15 cellular contexts compared by ENCODE assay signal in genomic region chr9:17783227-17783626, GRCh38.
DNase-seq lines count a peak whose midpoint lies in the region; ATAC-seq and TF ChIP-seq lines count a peak whose summit lies in the region.
"Had no signal": no experiment of that assay in that cellular context is flagged by ENCODE, and none has a peak within 500 bp of the region (broad histone marks: within the 10 kb centered on the region; RNA-seq: fewer than 3 reads in every experiment).

No MANE protein-coding gene starts in this region.

- no peak for TF ChIP-seq CTCF in osteoblast (IDR thresholded peaks at IDR 0.05; ENCODE audit: extremely low read depth, low read depth, low read length)
- no peak for TF ChIP-seq CTCF in foreskin keratinocyte (conservative IDR thresholded peaks at IDR 0.05)

- H3K4me2 ChIP-seq in GM23248 (ENCODE audit: unreplicated experiment): no peak overlapping the region
- no peak overlapping the region for H3K4me2 ChIP-seq in osteoblast (ENCODE audit: insufficient read depth, low read length)

- WGBS in GM23248 (ENCODE audit: low coverage in 1 of 2, low lambda C conversion rate in 2 of 2, missing lambda C conversion rate in 2 of 2), 2 experiments: 0 to 4% methylated on average over 1 of the region's 1 CpG

- peak; percentile 7 for DNase-seq in GM23248
- DNase-seq in cerebellar cortex (ENCODE audit: low spot score): peak; percentile 49
- DNase-seq in kidney tubule cell (ENCODE audit: low spot score): peak; percentile 10
- peak; percentile 34 for DNase-seq in osteoblast (ENCODE audit: insufficient read length, low spot score, missing footprints)
- no peak for DNase-seq in activated T-cell treated with anti-CD3 and anti-CD28 coated beads for 4 hours
- no peak for DNase-seq in foreskin keratinocyte
- DNase-seq: ACHN; CD8-positive, alpha-beta T cell; COR-L47; DMS153; GDM1; H7 had no signal

- H3K4me3 ChIP-seq in GM23248: no peak overlapping the region
- H3K4me3 ChIP-seq in osteoblast (ENCODE audit: insufficient read depth, low read length): no peak overlapping the region

- H3K4me1 ChIP-seq in GM23248 (ENCODE audit: insufficient read depth) (no peaks in the 10 kb centered on the region), osteoblast (ENCODE audit: insufficient read depth, low read length) (no peaks in the 10 kb centered on the region), foreskin keratinocyte (no peaks in the 10 kb centered on the region)

- H4K20me1 ChIP-seq in GM23248 (ENCODE audit: insufficient read depth) (no peaks in the 10 kb centered on the region), osteoblast (ENCODE audit: insufficient read depth, low read length) (no peaks in the 10 kb centered on the region)

- no peak overlapping the region for H3K9ac ChIP-seq in GM23248

- H3K79me2 ChIP-seq in GM23248 (ENCODE audit: insufficient read depth) (no peaks in the 10 kb centered on the region), osteoblast (ENCODE audit: insufficient read depth, low read length) (no peaks in the 10 kb centered on the region)

- H3K9me3 ChIP-seq in GM23248 (ENCODE audit: low read depth) (no peaks in the 10 kb centered on the region), osteoblast (ENCODE audit: low read depth, low read length) (no peaks in the 10 kb centered on the region)

- H3K27me3 ChIP-seq in GM23248 (replicated peaks; ENCODE audit: insufficient read depth) (peaks cover 13% of the 10 kb centered on the region; the same call in 1 of the 2 replicates), osteoblast (ENCODE audit: insufficient read depth, low read length) (peaks cover under 1% of the 10 kb centered on the region), foreskin keratinocyte (no peaks in the 10 kb centered on the region)

- H3K9me2 ChIP-seq in GM23248 (ENCODE audit: insufficient read depth): no peaks in the 10 kb centered on the region

- no peak overlapping the region for H3K27ac ChIP-seq in GM23248
- H3K27ac ChIP-seq in osteoblast (ENCODE audit: low read depth, low read length): no peak overlapping the region
- H3K27ac ChIP-seq in foreskin keratinocyte: no peak overlapping the region

- H3K36me3 ChIP-seq in GM23248 (ENCODE audit: low read depth) (no peaks in the 10 kb centered on the region), osteoblast (ENCODE audit: insufficient read depth, low read length) (no peaks in the 10 kb centered on the region)

- H2AFZ ChIP-seq in GM23248 (no peak overlapping the region), osteoblast (ENCODE audit: low read length) (no peak overlapping the region)

- in situ Hi-C loops in GM23248 (cut with MboI): no loop called here

- ATAC-seq in HG02763 (IDR thresholded peaks at IDR 0.05; ENCODE audit: unreplicated experiment) (no peak), HG02798 (IDR thresholded peaks at IDR 0.05; ENCODE audit: poor library complexity, unreplicated experiment) (no peak), foreskin keratinocyte (no peak)
- ATAC-seq: CD8-positive, alpha-beta T cell; HepG2 had no signal

- no peaks in the 10 kb centered on the region for H3F3A ChIP-seq in GM23248 (ENCODE audit: insufficient read depth)

Comparison
In these comparisons a context has a peak if more than half of its experiments do, and no peak if none do; other contexts are left out.
1. DNase-seq: peak in GM23248 (single experiment), cerebellar cortex (single experiment), kidney tubule cell (single experiment) and osteoblast (single experiment); none in activated T-cell treated with anti-CD3 and anti-CD28 coated beads for 4 hours (single experiment) and foreskin keratinocyte (0 of 2).